Comparison of ENCODE assay signal across 1 cellular context in genomic region chr2:237222683-237223082, GRCh38.
TF ChIP-seq lines count a peak whose summit lies in the region.

No MANE protein-coding gene starts in this region.

TF ChIP-seq in SK-N-SH, 30 proteins besides CTCF, POLR2A, EP300 and RAD21 (continued from another document):
- TF ChIP-seq, protein P1, sequence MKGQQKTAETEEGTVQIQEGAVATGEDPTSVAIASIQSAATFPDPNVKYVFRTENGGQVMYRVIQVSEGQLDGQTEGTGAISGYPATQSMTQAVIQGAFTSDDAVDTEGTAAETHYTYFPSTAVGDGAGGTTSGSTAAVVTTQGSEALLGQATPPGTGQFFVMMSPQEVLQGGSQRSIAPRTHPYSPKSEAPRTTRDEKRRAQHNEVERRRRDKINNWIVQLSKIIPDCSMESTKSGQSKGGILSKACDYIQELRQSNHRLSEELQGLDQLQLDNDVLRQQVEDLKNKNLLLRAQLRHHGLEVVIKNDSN (IDR thresholded peaks at IDR 0.05; ENCODE audit: borderline replicate concordance, low read depth): no peak
- TF ChIP-seq, protein P2, sequence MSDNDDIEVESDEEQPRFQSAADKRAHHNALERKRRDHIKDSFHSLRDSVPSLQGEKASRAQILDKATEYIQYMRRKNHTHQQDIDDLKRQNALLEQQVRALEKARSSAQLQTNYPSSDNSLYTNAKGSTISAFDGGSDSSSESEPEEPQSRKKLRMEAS (IDR thresholded peaks at IDR 0.05; ENCODE audit: low read depth): no peak
- TF ChIP-seq FOXM1 (IDR thresholded peaks at IDR 0.05; ENCODE audit: low read depth) (no peak), SMC3 (IDR thresholded peaks at IDR 0.05; ENCODE audit: low read depth, low read length) (no peak), NFIC (IDR thresholded peaks at IDR 0.05; ENCODE audit: borderline replicate concordance) (no peak)
- TF ChIP-seq, protein P3, sequence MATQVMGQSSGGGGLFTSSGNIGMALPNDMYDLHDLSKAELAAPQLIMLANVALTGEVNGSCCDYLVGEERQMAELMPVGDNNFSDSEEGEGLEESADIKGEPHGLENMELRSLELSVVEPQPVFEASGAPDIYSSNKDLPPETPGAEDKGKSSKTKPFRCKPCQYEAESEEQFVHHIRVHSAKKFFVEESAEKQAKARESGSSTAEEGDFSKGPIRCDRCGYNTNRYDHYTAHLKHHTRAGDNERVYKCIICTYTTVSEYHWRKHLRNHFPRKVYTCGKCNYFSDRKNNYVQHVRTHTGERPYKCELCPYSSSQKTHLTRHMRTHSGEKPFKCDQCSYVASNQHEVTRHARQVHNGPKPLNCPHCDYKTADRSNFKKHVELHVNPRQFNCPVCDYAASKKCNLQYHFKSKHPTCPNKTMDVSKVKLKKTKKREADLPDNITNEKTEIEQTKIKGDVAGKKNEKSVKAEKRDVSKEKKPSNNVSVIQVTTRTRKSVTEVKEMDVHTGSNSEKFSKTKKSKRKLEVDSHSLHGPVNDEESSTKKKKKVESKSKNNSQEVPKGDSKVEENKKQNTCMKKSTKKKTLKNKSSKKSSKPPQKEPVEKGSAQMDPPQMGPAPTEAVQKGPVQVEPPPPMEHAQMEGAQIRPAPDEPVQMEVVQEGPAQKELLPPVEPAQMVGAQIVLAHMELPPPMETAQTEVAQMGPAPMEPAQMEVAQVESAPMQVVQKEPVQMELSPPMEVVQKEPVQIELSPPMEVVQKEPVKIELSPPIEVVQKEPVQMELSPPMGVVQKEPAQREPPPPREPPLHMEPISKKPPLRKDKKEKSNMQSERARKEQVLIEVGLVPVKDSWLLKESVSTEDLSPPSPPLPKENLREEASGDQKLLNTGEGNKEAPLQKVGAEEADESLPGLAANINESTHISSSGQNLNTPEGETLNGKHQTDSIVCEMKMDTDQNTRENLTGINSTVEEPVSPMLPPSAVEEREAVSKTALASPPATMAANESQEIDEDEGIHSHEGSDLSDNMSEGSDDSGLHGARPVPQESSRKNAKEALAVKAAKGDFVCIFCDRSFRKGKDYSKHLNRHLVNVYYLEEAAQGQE (IDR thresholded peaks at IDR 0.05; ENCODE audit: low read depth, low read length): no peak
- TF ChIP-seq, protein P4, sequence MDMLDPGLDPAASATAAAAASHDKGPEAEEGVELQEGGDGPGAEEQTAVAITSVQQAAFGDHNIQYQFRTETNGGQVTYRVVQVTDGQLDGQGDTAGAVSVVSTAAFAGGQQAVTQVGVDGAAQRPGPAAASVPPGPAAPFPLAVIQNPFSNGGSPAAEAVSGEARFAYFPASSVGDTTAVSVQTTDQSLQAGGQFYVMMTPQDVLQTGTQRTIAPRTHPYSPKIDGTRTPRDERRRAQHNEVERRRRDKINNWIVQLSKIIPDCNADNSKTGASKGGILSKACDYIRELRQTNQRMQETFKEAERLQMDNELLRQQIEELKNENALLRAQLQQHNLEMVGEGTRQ (IDR thresholded peaks at IDR 0.05; ENCODE audit: borderline replicate concordance, low read depth, low read length): no peak
TF ChIP-seq in SK-N-SH: peak in this region for 0.
